ENCODE assay signal across 8 cellular contexts in the genomic region with DNA sequence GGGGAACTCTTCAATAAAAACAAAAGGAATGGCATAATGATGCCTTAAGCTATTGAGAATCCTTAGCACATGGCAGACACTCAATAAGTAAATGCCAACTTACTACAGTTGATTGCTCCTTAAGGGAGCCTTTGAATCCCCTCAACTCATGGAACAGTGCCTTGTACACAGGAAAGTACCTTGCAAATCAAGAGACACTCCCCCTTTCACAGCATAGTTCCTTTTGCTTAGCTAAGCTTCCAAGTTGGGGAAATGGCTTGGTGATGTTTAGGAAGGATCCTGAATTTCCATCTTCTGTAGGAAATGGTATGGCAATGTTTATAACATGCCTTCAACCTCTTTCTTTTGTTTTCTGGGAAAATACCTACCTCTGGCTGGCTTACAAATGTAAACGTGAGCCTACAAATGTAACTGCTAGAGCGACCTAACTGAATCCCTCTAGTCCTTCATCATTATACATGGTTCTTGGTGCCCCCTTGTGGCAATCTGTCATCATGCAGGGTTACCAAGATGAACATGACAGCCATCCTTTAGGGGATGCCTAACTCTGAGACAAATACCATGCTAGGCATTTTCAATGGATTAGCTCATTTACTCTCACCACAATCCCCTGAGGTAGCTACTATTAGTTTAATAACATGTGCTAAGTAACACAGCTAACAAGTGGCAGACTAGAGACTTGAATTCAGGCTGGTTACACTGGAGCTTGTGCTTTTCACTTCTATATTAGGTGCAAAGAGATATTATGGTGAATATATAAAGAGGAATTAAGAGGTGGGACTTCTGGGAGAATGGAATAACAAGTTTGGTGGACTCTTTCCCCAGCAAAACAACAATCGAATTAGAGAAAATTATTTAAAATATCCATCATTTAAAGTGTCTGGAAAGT.
A peak's percentile ranks its signal among the peaks of the same experiment; 100 is the strongest.
DNase-seq lines count a peak whose midpoint lies in the region; TF ChIP-seq lines count a peak whose summit lies in the region.

No MANE protein-coding gene starts in this region.

- DNase-seq in ELF-1 (ENCODE audit: low read depth, low spot score) (peak; percentile 59), GM23248 (peak; percentile 74), PC-9 (peak; percentile 51 to 56), fibroblast of peridontal ligament (ENCODE audit: extremely low read depth) (peak; percentile 68), nucleus accumbens (lab: John Stamatoyannopoulos, UW) (peak in 44 of 56 donors; percentile 1 to 83 (median 24)), tibial nerve (ENCODE audit: low spot score in 2 of 2) (peak; percentile 69 to 91)
- peak; percentile 59 for DNase-seq in activated T-cell treated with anti-CD3 and anti-CD28 coated beads, Interleukin-2, amount 50 U/mL, for 1 hour

- no peaks in the 10 kb centered on the region for H3K36me3 ChIP-seq in GM23248 (ENCODE audit: low read depth)
- H3K36me3 ChIP-seq in KMS-11 (ENCODE audit: insufficient read depth) = no peaks in the 10 kb centered on the region
- no peaks in the 10 kb centered on the region for H3K36me3 ChIP-seq in PC-9 (ENCODE audit: low read depth)
- no peaks in the 10 kb centered on the region for H3K36me3 ChIP-seq in tibial nerve

- H3K4me1 ChIP-seq in GM23248 (ENCODE audit: insufficient read depth) (no peaks in the 10 kb centered on the region), KMS-11 (ENCODE audit: low read depth, poor library complexity, severe bottlenecking) (no peaks in the 10 kb centered on the region), PC-9 (replicated peaks; ENCODE audit: insufficient read depth) (no peaks in the 10 kb centered on the region), tibial nerve (peaks cover 0 to 4% (median 0%) of the 10 kb centered on the region in 4 donors)

- H2AFZ ChIP-seq in GM23248 (no peak overlapping the region), KMS-11 (ENCODE audit: low read depth) (no peak overlapping the region), PC-9 (no peak overlapping the region)

- H4K20me1 ChIP-seq in GM23248 (ENCODE audit: insufficient read depth) = no peaks in the 10 kb centered on the region
- no peaks in the 10 kb centered on the region for H4K20me1 ChIP-seq in KMS-11 (ENCODE audit: insufficient read depth)
- no peaks in the 10 kb centered on the region for H4K20me1 ChIP-seq in PC-9 (ENCODE audit: insufficient read depth)

- H3K4me2 ChIP-seq in GM23248 (ENCODE audit: unreplicated experiment) (no peak overlapping the region), KMS-11 (no peak overlapping the region), PC-9 (no peak overlapping the region)

- no TSS peak for BruUV-seq in PC-9 (replicated peaks; lab: Mats Ljungman, UMichigan)

- CTCF ChIA-PET in PC-9 (lab: Charles Lee) = interaction anchor here (0.5 to 1.8 kb wide), 5 partner anchors 53 to 363 kb away, joined by 3 to 6 read pairs (median 4); no protein-coding TSS in a partner anchor

- no peaks in the 10 kb centered on the region; the same call in 1 of the 2 replicates for H3K27me3 ChIP-seq in GM23248 (replicated peaks; ENCODE audit: insufficient read depth)
- H3K27me3 ChIP-seq in KMS-11 (ENCODE audit: insufficient read depth, low read depth) = no peaks in the 10 kb centered on the region
- no peaks in the 10 kb centered on the region for H3K27me3 ChIP-seq in PC-9 (ENCODE audit: insufficient read depth, low read depth)
- no peaks in the 10 kb centered on the region for H3K27me3 ChIP-seq in tibial nerve

- TF ChIP-seq POLR2A in tibial nerve (IDR thresholded peaks at IDR 0.05) = no peak

- TF ChIP-seq EP300 in tibial nerve (IDR thresholded peaks at IDR 0.05) = no peak

- H3K79me2 ChIP-seq in GM23248 (ENCODE audit: insufficient read depth) (no peaks in the 10 kb centered on the region), KMS-11 (ENCODE audit: insufficient read depth, low read depth) (no peaks in the 10 kb centered on the region), PC-9 (ENCODE audit: low read depth) (no peaks in the 10 kb centered on the region)

- H3K9ac ChIP-seq in GM23248 = no peak overlapping the region
- no peak overlapping the region for H3K9ac ChIP-seq in KMS-11

- H3K9me3 ChIP-seq in GM23248 (ENCODE audit: low read depth) (no peaks in the 10 kb centered on the region), PC-9 (ENCODE audit: insufficient read depth, low read depth) (0 out of 2 replicates have a peak, but pooled peaks cover 8% of the 10 kb centered on the region), tibial nerve (peaks cover 0 to 13% (median 3%) of the 10 kb centered on the region in 4 donors)

- WGBS in GM23248 (ENCODE audit: low coverage in 1 of 2, low lambda C conversion rate in 2 of 2, missing lambda C conversion rate in 2 of 2), 2 experiments = 16 to 22% methylated on average over 3 of the region's 3 CpGs
- 34 to 35% methylated on average over 3 of the region's 3 CpGs for WGBS in tibial nerve, 2 donors

- H3K9me2 ChIP-seq in GM23248 (ENCODE audit: insufficient read depth) (no peaks in the 10 kb centered on the region), PC-9 (ENCODE audit: insufficient read depth) (no peaks in the 10 kb centered on the region)

- in situ Hi-C loops in GM23248 (cut with MboI) = no loop called here

- H3K4me3 ChIP-seq in GM23248 (no peak overlapping the region), KMS-11 (IDR thresholded peaks at IDR 0.05; ENCODE audit: insufficient read depth, low read depth, low read length) (no peak overlapping the region), PC-9 (no peak overlapping the region), tibial nerve (no peak overlapping the region)

- POLR2A ChIA-PET in PC-9 (lab: Charles Lee; ENCODE audit: unreplicated experiment) = no interaction called here

- H3K27ac ChIP-seq in GM23248 = no peak overlapping the region
- no peak overlapping the region for H3K27ac ChIP-seq in KMS-11
- H3K27ac ChIP-seq in PC-9 = no peak overlapping the region
- H3K27ac ChIP-seq in tibial nerve = no peak overlapping the region

- peak; percentile 86 for TF ChIP-seq CTCF in KMS-11 (conservative IDR thresholded peaks at IDR 0.05; ENCODE audit: low read depth, low read length)
- peak; percentile 92 for TF ChIP-seq CTCF in PC-9 (conservative IDR thresholded peaks at IDR 0.05)
- peak; percentile 56 to 79 (median 65) for TF ChIP-seq CTCF in tibial nerve (IDR thresholded peaks at IDR 0.05)

- intact Hi-C loops in PC-9 (cut with micrococcal nuclease; ENCODE audit: unreplicated experiment) = loop anchor here (1.0 to 2.0 kb wide), 2 partner anchors 76 to 158 kb away; no protein-coding TSS in a partner anchor

- H3F3A ChIP-seq in GM23248 (ENCODE audit: insufficient read depth) = no peaks in the 10 kb centered on the region
- H3F3A ChIP-seq in PC-9 (ENCODE audit: insufficient read depth, low read depth) = no peaks in the 10 kb centered on the region

Comparison
In these comparisons a context has a peak if more than half of its experiments do, and no peak if none do; other contexts are left out.
1. DNase-seq: peak in every context shown above with its lines; median percentile 80 in tibial nerve; 74 in GM23248; 68 in fibroblast of peridontal ligament; 59 in ELF-1; 59 in activated T-cell treated with anti-CD3 and anti-CD28 coated beads, Interleukin-2, amount 50 U/mL, for 1 hour; 54 in PC-9; 24 in nucleus accumbens.